In the genomic region with DNA sequence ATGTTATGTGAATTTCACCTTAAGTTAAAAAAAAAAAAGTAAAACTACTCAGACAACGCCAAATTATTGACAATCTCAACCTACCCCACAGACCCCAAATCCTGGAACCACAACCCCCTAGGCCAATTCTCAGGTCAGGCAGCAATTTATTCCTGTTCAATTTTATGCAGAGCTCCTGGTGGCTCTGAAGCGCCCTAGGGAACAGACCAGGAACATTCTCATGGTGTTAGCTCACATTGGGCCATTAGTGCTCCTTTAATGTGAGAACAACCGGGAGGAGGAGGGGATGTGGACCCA, we compare ENCODE assay signal across 8 cellular contexts. TPM values are rescaled to one million over a fixed set of nuclear protein-coding genes. Genes with fewer than 3 reads are reported as not detected.
A peak's percentile ranks its signal among the peaks of the same experiment; 100 is the strongest.
DNase-seq lines count a peak whose midpoint lies in the region; TF ChIP-seq lines count a peak whose summit lies in the region.

No MANE protein-coding gene starts in this region.

- intact Hi-C loops in ascending aorta (cut with DNase I) (loop anchor here (1.0 to 5.0 kb wide), 3 partner anchors 70 to 1443 kb away; partner anchors contain the start of genes COQ8A and LBR), thyroid gland (cut with DNase I) (no loop called here)

- H3K4me1 ChIP-seq in ascending aorta = peaks cover 0 to 9% of the 10 kb centered on the region in 2 donors
- H3K4me1 ChIP-seq in liver (ENCODE audit: control insufficient read depth in 4 of 4, insufficient read depth in 4 of 4, low read length in 3 of 4) = peaks cover 8 to 27% (median 18%) of the 10 kb centered on the region in 4 donors
- H3K4me1 ChIP-seq in thyroid gland = peaks cover 11 to 13% of the 10 kb centered on the region in 2 donors

- H3K9me3 ChIP-seq in ascending aorta = no peaks in the 10 kb centered on the region
- no peaks in the 10 kb centered on the region for H3K9me3 ChIP-seq in liver (ENCODE audit: control insufficient read depth in 4 of 4, low read length in 3 of 4)
- no peaks in the 10 kb centered on the region for H3K9me3 ChIP-seq in thyroid gland

- H3K9me3 Mint-ChIP-seq in activated CD4-positive, alpha-beta T cell treated with anti-CD3 and anti-CD28 coated beads, Interleukin-2, amount 10 ng/mL, durations not matched to agents 7 days and 5 days = no peaks in the 10 kb centered on the region

- no peak for DNase-seq in activated CD4-positive, alpha-beta T cell treated with anti-CD3 and anti-CD28 coated beads, Interleukin-2, amount 10 ng/mL, durations not matched to agents 7 days and 5 days
- no peak for DNase-seq in activated CD4-positive, alpha-beta T cell treated with anti-CD3 and anti-CD28 coated beads for 48 hours
- DNase-seq in ascending aorta (ENCODE audit: low spot score in 2 of 2) (no peak), thyroid gland (no peak), COLO668 (lab: John Stamatoyannopoulos, UW; ENCODE audit: unreplicated experiment) (no peak), NCI-H2171 treated with DMSO at 0.1 percent for 48 hours (lab: John Stamatoyannopoulos, UW) (no peak)
- DNase-seq in stimulated activated naive CD4-positive, alpha-beta T cell (lab: John Stamatoyannopoulos, UW) = no peak

- TF ChIP-seq CTCF in ascending aorta (IDR thresholded peaks at IDR 0.05) = no peak
- TF ChIP-seq CTCF in liver (IDR thresholded peaks at IDR 0.05; ENCODE audit: low read depth, low read length, missing input control) = no peak
- no peak for TF ChIP-seq CTCF in thyroid gland (IDR thresholded peaks at IDR 0.05)

- POLR2A ChIA-PET in activated CD4-positive, alpha-beta T cell treated with anti-CD3 and anti-CD28 coated beads, Interleukin-2, amount 10 ng/mL, durations not matched to agents 7 days and 5 days (lab: Charles Lee) = no interaction called here

- peak overlapping the region; percentile 61 to 79 for H3K27ac ChIP-seq in ascending aorta
- peak overlapping the region; percentile 73 to 79 for H3K27ac ChIP-seq in liver (ENCODE audit: low read depth in 1 of 2, low read length in 2 of 2)
- peak overlapping the region; percentile 56 to 75 (median 62) for H3K27ac ChIP-seq in thyroid gland

- H3K36me3 ChIP-seq in ascending aorta (no peaks in the 10 kb centered on the region), liver (ENCODE audit: control insufficient read depth in 4 of 4, insufficient read depth in 3 of 4, low read depth in 1 of 4, low read length in 3 of 4) (no peaks in the 10 kb centered on the region), thyroid gland (no peaks in the 10 kb centered on the region)

- H3K27me3 ChIP-seq in ascending aorta (no peaks in the 10 kb centered on the region), liver (ENCODE audit: control insufficient read depth in 4 of 4, insufficient read depth in 4 of 4, low read length in 3 of 4) (no peaks in the 10 kb centered on the region), thyroid gland (no peaks in the 10 kb centered on the region)

- TF ChIP-seq POLR2A in thyroid gland (IDR thresholded peaks at IDR 0.05) = no peak

- CTCF ChIA-PET in activated CD4-positive, alpha-beta T cell treated with anti-CD3 and anti-CD28 coated beads, Interleukin-2, amount 10 ng/mL, durations not matched to agents 7 days and 5 days (lab: Charles Lee) = interaction anchor here (0.7 to 1.4 kb wide), 3 partner anchors 9 to 13 kb away, joined by 3 to 5 read pairs (median 3); no protein-coding TSS in a partner anchor

- WGBS in liver = 57% methylated on average over 3 of the region's 3 CpGs
- WGBS in thyroid gland, 2 donors = 50 to 57% methylated on average over 3 of the region's 3 CpGs

- peaks cover 38% of the 10 kb centered on the region for H3K27me3 Mint-ChIP-seq in activated CD4-positive, alpha-beta T cell treated with anti-CD3 and anti-CD28 coated beads, Interleukin-2, amount 10 ng/mL, durations not matched to agents 7 days and 5 days

- H3K27ac Mint-ChIP-seq in activated CD4-positive, alpha-beta T cell treated with anti-CD3 and anti-CD28 coated beads, Interleukin-2, amount 10 ng/mL, durations not matched to agents 7 days and 5 days = no peak overlapping the region

- no peaks in the 10 kb centered on the region for H3K36me3 Mint-ChIP-seq in activated CD4-positive, alpha-beta T cell treated with anti-CD3 and anti-CD28 coated beads, Interleukin-2, amount 10 ng/mL, durations not matched to agents 7 days and 5 days (ENCODE audit: low read depth)

- peaks cover 16% of the 10 kb centered on the region for H3K4me1 Mint-ChIP-seq in activated CD4-positive, alpha-beta T cell treated with anti-CD3 and anti-CD28 coated beads, Interleukin-2, amount 10 ng/mL, durations not matched to agents 7 days and 5 days

- no peak overlapping the region for H3K9ac ChIP-seq in liver (ENCODE audit: low read depth in 1 of 2, low read length in 2 of 2)

- peak overlapping the region; percentile 71 for H3K4me3 Mint-ChIP-seq in activated CD4-positive, alpha-beta T cell treated with anti-CD3 and anti-CD28 coated beads, Interleukin-2, amount 10 ng/mL, durations not matched to agents 7 days and 5 days

- TF ChIP-seq RAD21 in liver (IDR thresholded peaks at IDR 0.05) = no peak

- H3K4me3 ChIP-seq in ascending aorta (peak overlapping the region; percentile 60 to 90), liver (ENCODE audit: low read depth in 1 of 3, low read length in 3 of 3) (peak overlapping the region in 1 of 3 donors; percentile 80), thyroid gland (replicated peaks in 1 of 3) (peak overlapping the region in 2 of 3 donors; percentile 5 to 71)

TF ChIP-seq in liver, 16 proteins besides CTCF, POLR2A, EP300 and RAD21:
- TF ChIP-seq HNF4A (conservative IDR thresholded peaks at IDR 0.05) = peak in 1 of 2 donors; percentile 24
- no peak for TF ChIP-seq JUND (IDR thresholded peaks at IDR 0.05)
- no peak for TF ChIP-seq NR2F2 (IDR thresholded peaks at IDR 0.05)

RNA-seq across cellular contexts. Expression of gene PSEN2, which starts 0.4 kb away (rescaled TPM):
- total RNA-seq in activated CD4-positive, alpha-beta T cell treated with anti-CD3 and anti-CD28 coated beads, Interleukin-2, amount 10 ng/mL, durations not matched to agents 7 days and 5 days = 1 to 10 TPM; 2.0 to 2.9 TPM
- total RNA-seq in ascending aorta (26.5 TPM), liver (10 to 100 TPM in 1 of 2 donors, 1 to 10 TPM in 1; 6.9 to 19.0 TPM), thyroid gland (10 to 100 TPM; 22.0 to 31.0 (median 24.6) TPM)
- 10 to 100 TPM in 1 of 2 donors, 1 to 10 TPM in 1; 9.8 to 11.7 TPM for polyA plus RNA-seq in liver
